In genomic region chr2:224312741-224313140, GRCh38 we compare ENCODE assay signal across 26 cellular contexts.
"Had no signal": no experiment of that assay in that cellular context is flagged by ENCODE, and none has a peak within 500 bp of the region (broad histone marks: within the 10 kb centered on the region; RNA-seq: fewer than 3 reads in every experiment).

No MANE protein-coding gene starts in this region.

- FAIRE-seq: islet of Langerhans, kidney, urothelium cell line had no signal

- H3K36me3 ChIP-seq: left lung, lower lobe of right lung, ovary, right atrium auricular region, right lobe of liver, stomach, suprapubic skin, thoracic aorta, tibial artery, upper lobe of right lung had no signal

- H3K4me1 ChIP-seq: left lung, lower lobe of right lung, right atrium auricular region, stomach, suprapubic skin, tibial artery, upper lobe of right lung had no signal

- H3K4me3 ChIP-seq: left lung, lower lobe of right lung, ovary, right atrium auricular region, right lobe of liver, skin epidermis, stomach, suprapubic skin, thoracic aorta, tibial artery, upper lobe of right lung had no signal

- H3K27ac ChIP-seq: left lung, lower lobe of right lung, ovary, right atrium auricular region, right lobe of liver, skin epidermis, stomach, suprapubic skin, thoracic aorta, tibial artery, upper lobe of right lung had no signal

- H3K27me3 ChIP-seq: ovary, right atrium auricular region, right lobe of liver, suprapubic skin, upper lobe of right lung had no signal

- DNase-seq: hypothalamus; immature natural killer cell; kidney; left colon; left lung; lower lobe of right lung; mammary epithelial cell; mesenchymal stem cell; naive thymus-derived CD4-positive, alpha-beta T cell; ovary; right lobe of liver; stimulated activated CD4-positive, alpha-beta T cell treated with anti-CD3 and anti-CD28 coated beads, Interleukin-12 subunit alpha, Interleukin-12 subunit beta, amount 100 ng/mL, for 4 hours; stimulated activated CD4-positive, alpha-beta T cell treated with anti-CD3 and anti-CD28 coated beads, Interleukin-15, amount 100 ng/mL, for 24 hours; stimulated activated CD4-positive, alpha-beta T cell treated with anti-CD3 and anti-CD28 coated beads, Interleukin-2, amount 100 ng/mL, for 24 hours; stimulated activated CD4-positive, alpha-beta T cell treated with anti-CD3 and anti-CD28 coated beads, Interleukin-4, amount 100 ng/mL, for 1 hour; stimulated activated naive B cell treated with anti-CD40 and anti-IgM and Interleukin-4, amounts not matched to agents 10 μg/mL and 1 μg/mL and 100 μg/mL, for 72 hours; stimulated activated naive CD8-positive, alpha-beta T cell treated with anti-CD3 and anti-CD28 coated beads, Interleukin-15, Interleukin-2, amounts not matched to agents 100 U/mL and 50 U/mL, for 24 hours; stomach; tibial artery; upper lobe of right lung had no signal

- H3K9me3 ChIP-seq: left lung, lower lobe of right lung, ovary, right atrium auricular region, right lobe of liver, stomach, suprapubic skin, thoracic aorta, tibial artery, upper lobe of right lung had no signal
